In genomic region chrX:15953801-15954200, GRCh38 we compare ENCODE assay signal across 36 cellular contexts.
A peak's percentile ranks its signal among the peaks of the same experiment; 100 is the strongest.
DNase-seq lines count a peak whose midpoint lies in the region; ATAC-seq, FAIRE-seq and TF ChIP-seq lines count a peak whose summit lies in the region.
"Had no signal": no experiment of that assay in that cellular context is flagged by ENCODE, and none has a peak within 500 bp of the region (broad histone marks: within the 10 kb centered on the region; RNA-seq: fewer than 3 reads in every experiment).

No MANE protein-coding gene starts in this region.

- H3K9me3 ChIP-seq in astrocyte (ENCODE audit: insufficient read depth, low read depth, low read length): no peaks in the 10 kb centered on the region
- H3K9me3 ChIP-seq in endodermal cell (ENCODE audit: control insufficient read depth, low read length): no peaks in the 10 kb centered on the region
- H3K9me3 ChIP-seq: A549; BE2C; BLaER1; BLaER1 treated with 17β-estradiol and CSF1 and Interleukin-3, amounts not matched to agents 10 nM and 100 nM; Caco-2 had no signal

- peaks cover 6% of the 10 kb centered on the region for H3K4me1 ChIP-seq in astrocyte (ENCODE audit: insufficient read depth, low read length)
- H3K4me1 ChIP-seq in endodermal cell (ENCODE audit: control insufficient read depth, insufficient read depth, low read length): no peaks in the 10 kb centered on the region
- no peaks in the 10 kb centered on the region for H3K4me1 ChIP-seq in mesendoderm (ENCODE audit: control insufficient read depth, low read depth, low read length)
- H3K4me1 ChIP-seq: A549, BE2C, BLaER1, Caco-2 had no signal

- no peak overlapping the region for H3K23ac ChIP-seq in mesendoderm (ENCODE audit: low read length)

- no peak overlapping the region for H2AK5ac ChIP-seq in mesendoderm (ENCODE audit: low read length)

- H3K9ac ChIP-seq in astrocyte (ENCODE audit: low read length) (no peak overlapping the region), endodermal cell (ENCODE audit: extremely low read depth, low read length, poor library complexity, severe bottlenecking) (no peak overlapping the region), mesendoderm (ENCODE audit: low read length) (no peak overlapping the region)
- H3K9ac ChIP-seq: BLaER1; BLaER1 treated with 17β-estradiol and CSF1 and Interleukin-3, amounts not matched to agents 10 nM and 100 nM had no signal

- no peak overlapping the region for H3K18ac ChIP-seq in mesendoderm (ENCODE audit: low read length)

- WGBS in endodermal cell (ENCODE audit: insufficient coverage in 1 of 2, insufficient read length in 1 of 2), 2 experiments: 64% methylated on average over 2 of the region's 2 CpGs; no CpG with 5 or more reads in 1 of the 2 experiments
- no CpG with 5 or more reads among the region's 2 CpGs for WGBS in mesendoderm (ENCODE audit: extremely low coverage, insufficient coverage, low lambda C conversion rate)

- no peak overlapping the region for H4K5ac ChIP-seq in mesendoderm (ENCODE audit: low read length)

- H4K8ac ChIP-seq in mesendoderm (ENCODE audit: low read depth, low read length): no peak overlapping the region

- no peaks in the 10 kb centered on the region for H3K79me1 ChIP-seq in mesendoderm (ENCODE audit: low read length)

- no peak for TF ChIP-seq POLR2A in GM12892 (IDR thresholded peaks at IDR 0.05; ENCODE audit: low read depth, low read length)

- H3K9me3 Mint-ChIP-seq in astrocyte (ENCODE audit: unreplicated experiment) (no peaks in the 10 kb centered on the region), endodermal cell (peaks cover 2% of the 10 kb centered on the region)
- H3K9me3 Mint-ChIP-seq: CD4-positive, alpha-beta memory T cell; CD4-positive, alpha-beta T cell; CD8-positive, alpha-beta memory T cell; CD8-positive, alpha-beta T cell had no signal

- no peak overlapping the region for H2BK5ac ChIP-seq in mesendoderm (ENCODE audit: low read length)

- FAIRE-seq in GM12892 (lab: Jason Lieb, UNC) (peak; percentile 9), astrocyte (lab: Jason Lieb, UNC) (peak; percentile 65)
- FAIRE-seq: A204.1 had no signal

- H3K79me2 ChIP-seq in astrocyte (ENCODE audit: insufficient read depth, low read length): no peaks in the 10 kb centered on the region
- H3K79me2 ChIP-seq in mesendoderm (ENCODE audit: control insufficient read depth, insufficient read depth, low read length): no peaks in the 10 kb centered on the region

- H3K27ac Mint-ChIP-seq in astrocyte (ENCODE audit: unreplicated experiment) (no peak overlapping the region), endodermal cell (peak overlapping the region; percentile 64)
- H3K27ac Mint-ChIP-seq: B cell; CD4-positive, alpha-beta memory T cell; CD4-positive, alpha-beta T cell; CD4-positive, CD25-positive, alpha-beta regulatory T cell; CD8-positive, alpha-beta memory T cell; CD8-positive, alpha-beta T cell had no signal

- H4K20me1 ChIP-seq in astrocyte (ENCODE audit: insufficient read depth, low read length): no peaks in the 10 kb centered on the region
- H4K20me1 ChIP-seq: BLaER1; BLaER1 treated with 17β-estradiol and CSF1 and Interleukin-3, amounts not matched to agents 10 nM and 100 nM had no signal

- H3K27me3 Mint-ChIP-seq in astrocyte (ENCODE audit: low read depth, unreplicated experiment): no peaks in the 10 kb centered on the region
- H3K27me3 Mint-ChIP-seq in endodermal cell (ENCODE audit: insufficient read depth): no peaks in the 10 kb centered on the region
- H3K27me3 Mint-ChIP-seq: B cell; CD4-positive, alpha-beta memory T cell; CD4-positive, alpha-beta T cell had no signal

- H2BK120ac ChIP-seq in mesendoderm (ENCODE audit: low read depth, low read length): no peak overlapping the region

- H3K4me3 Mint-ChIP-seq in astrocyte (ENCODE audit: unreplicated experiment): no peak overlapping the region
- no peak overlapping the region for H3K4me3 Mint-ChIP-seq in endodermal cell
- H3K4me3 Mint-ChIP-seq: B cell; CD14-positive monocyte; CD4-positive, alpha-beta memory T cell; CD4-positive, alpha-beta T cell; CD4-positive, CD25-positive, alpha-beta regulatory T cell; CD8-positive, alpha-beta memory T cell; CD8-positive, alpha-beta T cell had no signal

- peaks cover 10% of the 10 kb centered on the region for H3K4me1 Mint-ChIP-seq in astrocyte (ENCODE audit: low read depth, unreplicated experiment)
- H3K4me1 Mint-ChIP-seq in endodermal cell: peaks cover 41% of the 10 kb centered on the region
- H3K4me1 Mint-ChIP-seq: CD4-positive, alpha-beta memory T cell; CD4-positive, CD25-positive, alpha-beta regulatory T cell; CD8-positive, alpha-beta memory T cell had no signal

- TF ChIP-seq CTCF in astrocyte (IDR thresholded peaks at IDR 0.05; ENCODE audit: insufficient read depth, low read depth, low read length): no peak
- no peak for TF ChIP-seq CTCF in endodermal cell (conservative IDR thresholded peaks at IDR 0.05)

- no peak overlapping the region for H3K4me3 ChIP-seq in astrocyte (ENCODE audit: insufficient read depth, low read depth, low read length)
- no peak overlapping the region for H3K4me3 ChIP-seq in endodermal cell (ENCODE audit: low read length)
- no peak overlapping the region for H3K4me3 ChIP-seq in mesendoderm (ENCODE audit: low read length)
- H3K4me3 ChIP-seq: A549; BLaER1; BLaER1 treated with 17β-estradiol and CSF1 and Interleukin-3, amounts not matched to agents 10 nM and 100 nM had no signal

- DNase-seq in GM12892 (ENCODE audit: insufficient read length) (no peak), astrocyte (ENCODE audit: low read depth) (no peak), endodermal cell (peak; percentile 77), mesendoderm (peak; percentile 65), NCI-H1436 (lab: John Stamatoyannopoulos, UW) (no peak)
- DNase-seq: 8988T; ACHN; AML-193; BE2C; C1 segment of cervical spinal cord; Caco-2; Calu3; CD4-positive, alpha-beta memory T cell; CD4-positive, alpha-beta T cell; CD4-positive, CD25-positive, alpha-beta regulatory T cell; CD8-positive, alpha-beta memory T cell; CD8-positive, alpha-beta T cell; COR-L47; DMS 273 treated with DMSO at 0.1 percent for 48 hours; DMS153; DMS53; DMS79; DMS79 treated with DMSO at 0.1 percent for 48 hours; DND-41; EL had no signal

- H2BK15ac ChIP-seq in mesendoderm (replicated peaks; ENCODE audit: low read depth): no peak overlapping the region

- H3K36me3 ChIP-seq in astrocyte (ENCODE audit: insufficient read depth, low read length) (no peaks in the 10 kb centered on the region), endodermal cell (ENCODE audit: control insufficient read depth, insufficient read depth, low read length) (no peaks in the 10 kb centered on the region), mesendoderm (ENCODE audit: control insufficient read depth, insufficient read depth, low read length) (no peaks in the 10 kb centered on the region)
- H3K36me3 ChIP-seq: BE2C; BLaER1; BLaER1 treated with 17β-estradiol and CSF1 and Interleukin-3, amounts not matched to agents 10 nM and 100 nM had no signal

- H2AFZ ChIP-seq in astrocyte (ENCODE audit: low read depth, low read length): no peak overlapping the region

- H3K27ac ChIP-seq in astrocyte (ENCODE audit: low read depth, low read length) (no peak overlapping the region), endodermal cell (ENCODE audit: low read depth, low read length) (no peak overlapping the region), mesendoderm (ENCODE audit: low read depth, low read length) (no peak overlapping the region)
- H3K27ac ChIP-seq: 22Rv1; A549; BLaER1; BLaER1 treated with 17β-estradiol and CSF1 and Interleukin-3, amounts not matched to agents 10 nM and 100 nM; C4-2B had no signal

- no peak overlapping the region for H3K4ac ChIP-seq in mesendoderm (ENCODE audit: low read depth, low read length)

- H3K56ac ChIP-seq in mesendoderm (ENCODE audit: low read length): no peak overlapping the region

- H3K4me2 ChIP-seq in astrocyte (ENCODE audit: low read length) (no peak overlapping the region), mesendoderm (ENCODE audit: low read length) (no peak overlapping the region)
- H3K4me2 ChIP-seq: A549; BLaER1; BLaER1 treated with 17β-estradiol and CSF1 and Interleukin-3, amounts not matched to agents 10 nM and 100 nM had no signal

- H3K27me3 ChIP-seq in astrocyte (ENCODE audit: insufficient read depth, low read length) (no peaks in the 10 kb centered on the region), endodermal cell (ENCODE audit: control insufficient read depth, insufficient read depth, low read length, poor library complexity, severe bottlenecking) (no peaks in the 10 kb centered on the region), mesendoderm (ENCODE audit: insufficient read depth, low read length, poor library complexity) (no peaks in the 10 kb centered on the region)
- H3K27me3 ChIP-seq: BE2C had no signal

- no peak for ATAC-seq in GM21619 (IDR thresholded peaks at IDR 0.05; ENCODE audit: unreplicated experiment)
- ATAC-seq in GM21515 (IDR thresholded peaks at IDR 0.05; ENCODE audit: unreplicated experiment): no peak
- ATAC-seq in HG03159 (IDR thresholded peaks at IDR 0.05; ENCODE audit: unreplicated experiment): no peak
- ATAC-seq: A549; CD8-positive, alpha-beta T cell had no signal

- no peaks in the 10 kb centered on the region for H3K36me3 Mint-ChIP-seq in astrocyte (ENCODE audit: low read depth, unreplicated experiment)
- peaks cover 7% of the 10 kb centered on the region for H3K36me3 Mint-ChIP-seq in endodermal cell (ENCODE audit: low read depth)
- H3K36me3 Mint-ChIP-seq: CD4-positive, alpha-beta memory T cell; CD4-positive, CD25-positive, alpha-beta regulatory T cell; CD8-positive, alpha-beta memory T cell; CD8-positive, alpha-beta T cell had no signal

Comparison
In these comparisons a context has a peak if more than half of its experiments do, and no peak if none do; other contexts are left out.
1. DNase-seq: peak in endodermal cell (single experiment) and mesendoderm (single experiment); none in GM12892 (single experiment), astrocyte (single experiment) and NCI-H1436 (single experiment).